In genomic region chrX:43753637-43754036, GRCh38 we compare ENCODE assay signal across 20 cellular contexts.
DNase-seq lines count a peak whose midpoint lies in the region; ATAC-seq and TF ChIP-seq lines count a peak whose summit lies in the region.
"Had no signal": no experiment of that assay in that cellular context is flagged by ENCODE, and none has a peak within 500 bp of the region (broad histone marks: within the 10 kb centered on the region; RNA-seq: fewer than 3 reads in every experiment).

No MANE protein-coding gene starts in this region.

- POLR2A ChIA-PET in RWPE1 (lab: Yijun Ruan, JAX; ENCODE audit: low non-redundant PET): no interaction called here
- POLR2A ChIA-PET in PC-3 (lab: Charles Lee; ENCODE audit: unreplicated experiment): no interaction called here

- H3K27ac ChIP-seq in RWPE1 (no peak overlapping the region), PC-3 (ENCODE audit: low read length) (no peak overlapping the region)

- no peaks in the 10 kb centered on the region for H3K79me2 ChIP-seq in PC-3 (ENCODE audit: low read length)

- no peaks in the 10 kb centered on the region for H3F3A ChIP-seq in PC-3 (ENCODE audit: low read length, unreplicated experiment)

- no TSS peak for BruUV-seq in PC-3 (replicated peaks; lab: Mats Ljungman, UMichigan)

- DNase-seq in COLO829 (ENCODE audit: low spot score): peak; percentile 60
- DNase-seq in RWPE1 (ENCODE audit: low spot score): peak; percentile 0
- peak; percentile 15 for DNase-seq in fibroblast of gingiva (ENCODE audit: low read depth)
- DNase-seq in PC-3: no peak
- DNase-seq: ACHN, DMS153, GDM1, NCI-H1105 treated with DMSO at 0.1 percent for 48 hours, NCI-H187, NCI-H226, NCI-H524, NCI-H82, OCI-M1, RPMI8226, SIG-M5 had no signal

- peak overlapping the region; percentile 37 for H3K4me2 ChIP-seq in skeletal muscle satellite cell (ENCODE audit: low read length)
- H3K4me2 ChIP-seq in PC-3 (ENCODE audit: low read length): no peak overlapping the region
- H3K4me2 ChIP-seq: GM23338 had no signal

- H3K9me2 ChIP-seq in PC-3 (replicated peaks; ENCODE audit: low read length): no peaks in the 10 kb centered on the region

- H3K4me3 ChIP-seq in skeletal muscle satellite cell (ENCODE audit: low read length) (no peak overlapping the region), PC-3 (ENCODE audit: low read length) (no peak overlapping the region)
- H3K4me3 ChIP-seq: GM23338 had no signal

- no peaks in the 10 kb centered on the region for H3K36me3 ChIP-seq in skeletal muscle satellite cell (ENCODE audit: insufficient read depth, low read length)
- no peaks in the 10 kb centered on the region for H3K36me3 ChIP-seq in PC-3 (ENCODE audit: low read depth, low read length)

- intact Hi-C loops in PC-3 (cut with micrococcal nuclease): loop anchor here (10.0 kb wide), 1 partner anchor 409 kb away; no protein-coding TSS in a partner anchor

- no peaks in the 10 kb centered on the region for H4K20me1 ChIP-seq in PC-3 (ENCODE audit: low read length)

- H3K27me3 ChIP-seq in skeletal muscle satellite cell (ENCODE audit: control insufficient read depth, insufficient read depth, low read length) (peaks cover 4% of the 10 kb centered on the region), PC-3 (ENCODE audit: low read length) (no peaks in the 10 kb centered on the region)

- H3K9me3 ChIP-seq in skeletal muscle satellite cell (replicated peaks; ENCODE audit: low read length) (no peaks in the 10 kb centered on the region), PC-3 (ENCODE audit: low read length) (no peaks in the 10 kb centered on the region)

- ATAC-seq in PC-3: no peak
- no peak for ATAC-seq in GM21576 (IDR thresholded peaks at IDR 0.05; ENCODE audit: unreplicated experiment)
- ATAC-seq in GM18520 (IDR thresholded peaks at IDR 0.05; ENCODE audit: unreplicated experiment): no peak
- ATAC-seq: GM23338, SK-N-SH treated with all-trans-retinoic acid at 6 μM for 48 hours had no signal

- no peak for TF ChIP-seq CTCF in RWPE1 (conservative IDR thresholded peaks at IDR 0.05; ENCODE audit: low read depth)
- TF ChIP-seq CTCF in PC-3 (conservative IDR thresholded peaks at IDR 0.05; ENCODE audit: low read depth, low read length): no peak

- no peak overlapping the region for H2AFZ ChIP-seq in PC-3 (ENCODE audit: low read length)
- H2AFZ ChIP-seq: GM23338 had no signal

- CTCF ChIA-PET in RWPE1 (lab: Yijun Ruan, JAX) (no interaction called here), PC-3 (lab: Charles Lee) (no interaction called here)

- H3K4me1 ChIP-seq in skeletal muscle satellite cell (ENCODE audit: control insufficient read depth, insufficient read depth, low read length): peaks cover 3% of the 10 kb centered on the region
- no peaks in the 10 kb centered on the region for H3K4me1 ChIP-seq in PC-3 (ENCODE audit: insufficient read depth, low read length)

- H3K9ac ChIP-seq in skeletal muscle satellite cell (ENCODE audit: low read depth, low read length) (no peak overlapping the region), PC-3 (ENCODE audit: low read length) (no peak overlapping the region)
